Comparison of ENCODE assay signal across 21 cellular contexts in the genomic region with DNA sequence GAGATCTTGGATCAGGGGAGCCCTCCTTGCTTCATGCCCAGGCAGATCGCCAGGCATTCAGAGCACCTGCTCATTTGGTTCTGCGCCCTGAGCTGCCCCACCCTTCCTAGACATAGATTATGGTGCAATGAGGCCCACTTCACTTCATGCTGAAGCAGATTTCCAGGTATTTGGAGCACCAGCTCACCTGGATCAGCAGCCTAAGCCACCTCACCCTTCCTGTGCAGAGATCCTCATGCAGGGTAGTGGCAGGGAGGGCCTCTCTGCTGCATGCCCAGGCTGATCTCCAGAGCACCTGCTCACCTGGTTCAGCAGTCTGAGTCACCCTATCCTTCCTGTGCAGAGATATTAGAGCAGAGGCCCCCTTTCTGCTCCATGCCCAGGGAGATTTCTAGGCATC.
"Had no signal": no experiment of that assay in that cellular context is flagged by ENCODE, and none has a peak within 500 bp of the region (broad histone marks: within the 10 kb centered on the region; RNA-seq: fewer than 3 reads in every experiment).

No MANE protein-coding gene starts in this region.

- H3K27me3 Mint-ChIP-seq: activated CD8-positive, alpha-beta T cell treated with anti-CD3 and anti-CD28 coated beads for 36 hours; central memory CD8-positive, alpha-beta T cell had no signal

- H3K36me3 ChIP-seq: right atrium auricular region, tibial nerve had no signal

- H3K36me3 Mint-ChIP-seq: activated naive CD4-positive, alpha-beta T cell treated with anti-CD3 and anti-CD28 coated beads, Interleukin-2, amount 50 U/mL, for 72 hours; WTC11 had no signal

- H3K9me3 Mint-ChIP-seq: nephron progenitor cell had no signal

- ATAC-seq: activated CD8-positive, alpha-beta T cell treated with anti-CD3 and anti-CD28 coated beads for 36 hours; activated naive CD4-positive, alpha-beta T cell treated with anti-CD3 and anti-CD28 coated beads, Interleukin-2, amount 50 U/mL, for 72 hours; WTC11 had no signal

- H3K4me1 ChIP-seq: right atrium auricular region had no signal

- H3K9me3 ChIP-seq: right atrium auricular region, tibial nerve had no signal

- H3K4me1 Mint-ChIP-seq: central memory CD8-positive, alpha-beta T cell; nephron progenitor cell had no signal

- H3K27ac Mint-ChIP-seq: activated CD8-positive, alpha-beta T cell treated with anti-CD3 and anti-CD28 coated beads for 36 hours; activated naive CD4-positive, alpha-beta T cell treated with anti-CD3 and anti-CD28 coated beads, Interleukin-2, amount 50 U/mL, for 72 hours; nephron progenitor cell; progenitor cell of endocrine pancreas; WTC11 had no signal

- H3K27me3 ChIP-seq: right atrium auricular region, tibial nerve had no signal

- H3K4me3 ChIP-seq: coronary artery, right atrium auricular region, skin epidermis, tibial nerve had no signal

- DNase-seq: activated CD4-positive, alpha-beta T cell treated with anti-CD3 and anti-CD28 coated beads for 4 hours; activated CD8-positive, alpha-beta memory T cell treated with anti-CD3 and anti-CD28 coated beads, Interleukin-2, amount 50 U/mL, for 4 hours; activated CD8-positive, alpha-beta T cell treated with anti-CD3 and anti-CD28 coated beads for 36 hours; activated effector memory CD4-positive, alpha-beta T cell treated with anti-CD3 and anti-CD28 coated beads, Interleukin-2, amount 50 U/mL, for 16 hours; activated T-cell treated with anti-CD3 and anti-CD28 coated beads, Interleukin-2, amount 50 U/mL, for 48 hours; foreskin fibroblast; glutamatergic neuron; nephron progenitor cell; occipital lobe; stimulated activated CD4-positive, alpha-beta T cell treated with anti-CD3 and anti-CD28 coated beads, Interleukin-15, amount 100 ng/mL, for 24 hours; stimulated activated CD4-positive, alpha-beta T cell treated with anti-CD3 and anti-CD28 coated beads, Interleukin-4, amount 100 ng/mL, for 1 hour; stimulated activated naive CD4-positive, alpha-beta T cell treated with Interleukin-2 at 50 U/mL for 16 hours; substantia nigra had no signal

- H3K4me3 Mint-ChIP-seq: activated CD8-positive, alpha-beta T cell treated with anti-CD3 and anti-CD28 coated beads for 36 hours; central memory CD8-positive, alpha-beta T cell; nephron progenitor cell; WTC11 had no signal

- H3K27ac ChIP-seq: coronary artery, right atrium auricular region, skin epidermis, tibial nerve had no signal
